1 cellular context compared by ENCODE assay signal in genomic region chr6:26211963-26212362, GRCh38.
A peak's percentile ranks its signal among the peaks of the same experiment; 100 is the strongest.
TF ChIP-seq lines count a peak whose summit lies in the region.

No MANE protein-coding gene starts in this region.

TF ChIP-seq in K562, 482 proteins besides CTCF, POLR2A, EP300 and RAD21 (continued from another document):
- TF ChIP-seq ASH1L (IDR thresholded peaks at IDR 0.05; ENCODE audit: borderline replicate concordance, low read depth, partially characterized antibody) (no peak), POLR2H (tag; IDR thresholded peaks at IDR 0.05; ENCODE audit: low read depth) (peak; percentile 56), MNT (conservative IDR thresholded peaks at IDR 0.05) (peak in 1 of 2 experiments; percentile 22; a peak in 1 of 4 replicates), TCFL5 (CRISPR knock-in tag; conservative IDR thresholded peaks at IDR 0.05) (no peak), MGA (IDR thresholded peaks at IDR 0.05) (0 out of 2 replicates have a peak, but pooled peaks have one; percentile 14), MEIS2 (IDR thresholded peaks at IDR 0.05; ENCODE audit: partially characterized antibody) (peak; percentile 99), NCOA2 (IDR thresholded peaks at IDR 0.05; ENCODE audit: partially characterized antibody in 2 of 2) (no peak), ATF7 (IDR thresholded peaks at IDR 0.05) (0 out of 2 replicates have a peak, but pooled peaks have one; percentile 16), ZFP91 (CRISPR knock-in tag; IDR thresholded peaks at IDR 0.05) (no peak), FOXJ2 (tag; IDR thresholded peaks at IDR 0.05) (no peak), ZNF445 (CRISPR knock-in tag; IDR thresholded peaks at IDR 0.05; ENCODE audit: low read depth) (no peak), SRF (CRISPR knock-in tag; IDR thresholded peaks at IDR 0.05) (peak in 1 of 2 experiments; percentile 29; a peak in 1 of 4 replicates), ZNF780A (CRISPR knock-in tag; IDR thresholded peaks at IDR 0.05) (no peak), ESRRA (IDR thresholded peaks at IDR 0.05; ENCODE audit: borderline replicate concordance, low read depth) (0 out of 2 replicates have a peak, but pooled peaks have one; percentile 28), THAP7 (CRISPR knock-in tag; IDR thresholded peaks at IDR 0.05) (no peak)
- TF ChIP-seq, protein P1, sequence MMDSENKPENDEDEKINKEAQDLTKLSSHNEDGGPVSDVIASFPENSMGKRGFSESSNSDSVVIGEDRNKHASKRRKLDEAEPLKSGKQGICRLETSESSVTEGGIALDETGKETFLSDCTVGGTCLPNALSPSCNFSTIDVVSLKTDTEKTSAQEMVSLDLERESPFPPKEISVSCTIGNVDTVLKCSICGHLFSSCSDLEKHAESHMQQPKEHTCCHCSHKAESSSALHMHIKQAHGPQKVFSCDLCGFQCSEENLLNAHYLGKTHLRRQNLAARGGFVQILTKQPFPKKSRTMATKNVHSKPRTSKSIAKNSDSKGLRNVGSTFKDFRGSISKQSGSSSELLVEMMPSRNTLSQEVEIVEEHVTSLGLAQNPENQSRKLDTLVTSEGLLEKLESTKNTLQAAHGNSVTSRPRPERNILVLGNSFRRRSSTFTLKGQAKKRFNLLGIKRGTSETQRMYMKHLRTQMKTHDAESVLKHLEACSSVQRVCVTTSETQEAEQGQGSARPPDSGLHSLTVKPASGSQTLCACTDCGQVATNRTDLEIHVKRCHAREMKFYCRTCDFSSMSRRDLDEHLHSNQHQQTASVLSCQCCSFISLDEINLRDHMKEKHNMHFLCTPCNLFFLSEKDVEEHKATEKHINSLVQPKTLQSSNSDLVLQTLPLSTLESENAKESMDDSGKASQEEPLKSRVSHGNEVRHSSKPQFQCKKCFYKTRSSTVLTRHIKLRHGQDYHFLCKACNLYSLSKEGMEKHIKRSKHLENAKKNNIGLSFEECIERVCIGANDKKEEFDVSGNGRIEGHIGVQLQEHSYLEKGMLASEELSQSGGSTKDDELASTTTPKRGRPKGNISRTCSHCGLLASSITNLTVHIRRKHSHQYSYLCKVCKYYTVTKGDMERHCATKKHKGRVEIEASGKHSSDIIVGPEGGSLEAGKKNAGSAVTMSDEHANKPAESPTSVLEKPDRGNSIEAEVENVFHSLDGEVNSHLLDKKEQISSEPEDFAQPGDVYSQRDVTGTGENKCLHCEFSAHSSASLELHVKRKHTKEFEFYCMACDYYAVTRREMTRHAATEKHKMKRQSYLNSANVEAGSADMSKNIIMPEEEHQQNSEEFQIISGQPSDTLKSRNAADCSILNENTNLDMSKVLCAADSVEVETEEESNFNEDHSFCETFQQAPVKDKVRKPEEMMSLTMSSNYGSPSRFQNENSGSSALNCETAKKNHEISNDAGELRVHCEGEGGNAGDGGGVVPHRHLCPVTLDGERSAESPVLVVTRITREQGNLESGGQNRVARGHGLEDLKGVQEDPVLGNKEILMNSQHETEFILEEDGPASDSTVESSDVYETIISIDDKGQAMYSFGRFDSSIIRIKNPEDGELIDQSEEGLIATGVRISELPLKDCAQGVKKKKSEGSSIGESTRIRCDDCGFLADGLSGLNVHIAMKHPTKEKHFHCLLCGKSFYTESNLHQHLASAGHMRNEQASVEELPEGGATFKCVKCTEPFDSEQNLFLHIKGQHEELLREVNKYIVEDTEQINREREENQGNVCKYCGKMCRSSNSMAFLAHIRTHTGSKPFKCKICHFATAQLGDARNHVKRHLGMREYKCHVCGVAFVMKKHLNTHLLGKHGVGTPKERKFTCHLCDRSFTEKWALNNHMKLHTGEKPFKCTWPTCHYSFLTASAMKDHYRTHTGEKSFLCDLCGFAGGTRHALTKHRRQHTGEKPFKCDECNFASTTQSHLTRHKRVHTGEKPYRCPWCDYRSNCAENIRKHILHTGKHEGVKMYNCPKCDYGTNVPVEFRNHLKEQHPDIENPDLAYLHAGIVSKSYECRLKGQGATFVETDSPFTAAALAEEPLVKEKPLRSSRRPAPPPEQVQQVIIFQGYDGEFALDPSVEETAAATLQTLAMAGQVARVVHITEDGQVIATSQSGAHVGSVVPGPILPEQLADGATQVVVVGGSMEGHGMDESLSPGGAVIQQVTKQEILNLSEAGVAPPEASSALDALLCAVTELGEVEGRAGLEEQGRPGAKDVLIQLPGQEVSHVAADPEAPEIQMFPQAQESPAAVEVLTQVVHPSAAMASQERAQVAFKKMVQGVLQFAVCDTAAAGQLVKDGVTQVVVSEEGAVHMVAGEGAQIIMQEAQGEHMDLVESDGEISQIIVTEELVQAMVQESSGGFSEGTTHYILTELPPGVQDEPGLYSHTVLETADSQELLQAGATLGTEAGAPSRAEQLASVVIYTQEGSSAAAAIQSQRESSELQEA (IDR thresholded peaks at IDR 0.05; ENCODE audit: low read depth): no peak
- TF ChIP-seq, protein P2, sequence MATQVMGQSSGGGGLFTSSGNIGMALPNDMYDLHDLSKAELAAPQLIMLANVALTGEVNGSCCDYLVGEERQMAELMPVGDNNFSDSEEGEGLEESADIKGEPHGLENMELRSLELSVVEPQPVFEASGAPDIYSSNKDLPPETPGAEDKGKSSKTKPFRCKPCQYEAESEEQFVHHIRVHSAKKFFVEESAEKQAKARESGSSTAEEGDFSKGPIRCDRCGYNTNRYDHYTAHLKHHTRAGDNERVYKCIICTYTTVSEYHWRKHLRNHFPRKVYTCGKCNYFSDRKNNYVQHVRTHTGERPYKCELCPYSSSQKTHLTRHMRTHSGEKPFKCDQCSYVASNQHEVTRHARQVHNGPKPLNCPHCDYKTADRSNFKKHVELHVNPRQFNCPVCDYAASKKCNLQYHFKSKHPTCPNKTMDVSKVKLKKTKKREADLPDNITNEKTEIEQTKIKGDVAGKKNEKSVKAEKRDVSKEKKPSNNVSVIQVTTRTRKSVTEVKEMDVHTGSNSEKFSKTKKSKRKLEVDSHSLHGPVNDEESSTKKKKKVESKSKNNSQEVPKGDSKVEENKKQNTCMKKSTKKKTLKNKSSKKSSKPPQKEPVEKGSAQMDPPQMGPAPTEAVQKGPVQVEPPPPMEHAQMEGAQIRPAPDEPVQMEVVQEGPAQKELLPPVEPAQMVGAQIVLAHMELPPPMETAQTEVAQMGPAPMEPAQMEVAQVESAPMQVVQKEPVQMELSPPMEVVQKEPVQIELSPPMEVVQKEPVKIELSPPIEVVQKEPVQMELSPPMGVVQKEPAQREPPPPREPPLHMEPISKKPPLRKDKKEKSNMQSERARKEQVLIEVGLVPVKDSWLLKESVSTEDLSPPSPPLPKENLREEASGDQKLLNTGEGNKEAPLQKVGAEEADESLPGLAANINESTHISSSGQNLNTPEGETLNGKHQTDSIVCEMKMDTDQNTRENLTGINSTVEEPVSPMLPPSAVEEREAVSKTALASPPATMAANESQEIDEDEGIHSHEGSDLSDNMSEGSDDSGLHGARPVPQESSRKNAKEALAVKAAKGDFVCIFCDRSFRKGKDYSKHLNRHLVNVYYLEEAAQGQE (CRISPR knock-in tag; IDR thresholded peaks at IDR 0.05; ENCODE audit: low read depth): no peak
- TF ChIP-seq, protein P3, sequence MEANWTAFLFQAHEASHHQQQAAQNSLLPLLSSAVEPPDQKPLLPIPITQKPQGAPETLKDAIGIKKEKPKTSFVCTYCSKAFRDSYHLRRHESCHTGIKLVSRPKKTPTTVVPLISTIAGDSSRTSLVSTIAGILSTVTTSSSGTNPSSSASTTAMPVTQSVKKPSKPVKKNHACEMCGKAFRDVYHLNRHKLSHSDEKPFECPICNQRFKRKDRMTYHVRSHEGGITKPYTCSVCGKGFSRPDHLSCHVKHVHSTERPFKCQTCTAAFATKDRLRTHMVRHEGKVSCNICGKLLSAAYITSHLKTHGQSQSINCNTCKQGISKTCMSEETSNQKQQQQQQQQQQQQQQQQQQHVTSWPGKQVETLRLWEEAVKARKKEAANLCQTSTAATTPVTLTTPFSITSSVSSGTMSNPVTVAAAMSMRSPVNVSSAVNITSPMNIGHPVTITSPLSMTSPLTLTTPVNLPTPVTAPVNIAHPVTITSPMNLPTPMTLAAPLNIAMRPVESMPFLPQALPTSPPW (CRISPR knock-in tag; IDR thresholded peaks at IDR 0.05): 0 out of 2 replicates have a peak, but pooled peaks have one; percentile 22
